25 cellular contexts compared by ENCODE assay signal in genomic region chr9:86828631-86829030, GRCh38.
"Had no signal": no experiment of that assay in that cellular context is flagged by ENCODE, and none has a peak within 500 bp of the region (broad histone marks: within the 10 kb centered on the region; RNA-seq: fewer than 3 reads in every experiment).

No MANE protein-coding gene starts in this region.

- H3K79me2 ChIP-seq: parathyroid adenoma had no signal

- H3K4me1 Mint-ChIP-seq: naive B cell; stimulated activated effector memory CD8-positive, alpha-beta T cell treated with anti-CD3 and anti-CD28 coated beads, Interleukin-12 subunit alpha, Interleukin-12 subunit beta, amount 100 ng/mL, for 72 hours; stimulated activated naive CD8-positive, alpha-beta T cell treated with anti-CD3 and anti-CD28 coated beads, Interleukin-15, amount 100 ng/mL, for 72 hours had no signal

- DNase-seq: effector memory CD8-positive, alpha-beta T cell; esophagus squamous epithelium; foreskin fibroblast; glutamatergic neuron; left cardiac atrium; left ventricle myocardium inferior; lower lobe of right lung; naive B cell; occipital lobe; psoas muscle; retina; right lobe of liver; stimulated activated CD4-positive, alpha-beta T cell treated with anti-CD3 and anti-CD28 coated beads, Interleukin-4, amount 100 ng/mL, for 1 hour; stimulated activated CD8-positive, alpha-beta memory T cell treated with anti-CD3 and anti-CD28 coated beads, Interleukin-4, amount 100 ng/mL, for 48 hours; stimulated activated naive CD8-positive, alpha-beta T cell treated with anti-CD3 and anti-CD28 coated beads, Interleukin-15, amount 100 ng/mL, for 72 hours; testis had no signal

- H3K27ac ChIP-seq: epithelial cell of prostate, esophagus squamous epithelium, gastroesophageal sphincter, left ventricle myocardium inferior, lower lobe of right lung, parathyroid adenoma, psoas muscle, right lobe of liver, testis, tibial nerve had no signal

- H3K4me3 ChIP-seq: esophagus squamous epithelium, gastroesophageal sphincter, left ventricle myocardium inferior, lower lobe of right lung, psoas muscle, right lobe of liver, testis, tibial nerve had no signal

- ATAC-seq: effector memory CD8-positive, alpha-beta T cell; psoas muscle; right lobe of liver; stimulated activated effector memory CD8-positive, alpha-beta T cell treated with anti-CD3 and anti-CD28 coated beads, Interleukin-12 subunit alpha, Interleukin-12 subunit beta, amount 100 ng/mL, for 72 hours; stimulated activated naive CD8-positive, alpha-beta T cell treated with anti-CD3 and anti-CD28 coated beads, Interleukin-15, amount 100 ng/mL, for 72 hours had no signal

- H3K9me3 ChIP-seq: esophagus squamous epithelium, gastroesophageal sphincter, lower lobe of right lung, psoas muscle, right lobe of liver, testis, tibial nerve had no signal

- H2AFZ ChIP-seq: parathyroid adenoma had no signal

- H3K9ac ChIP-seq: parathyroid adenoma had no signal

- H3K27me3 ChIP-seq: esophagus squamous epithelium, gastroesophageal sphincter, right lobe of liver, testis, tibial nerve had no signal

- H3K9me3 Mint-ChIP-seq: effector memory CD8-positive, alpha-beta T cell; stimulated activated effector memory CD8-positive, alpha-beta T cell treated with anti-CD3 and anti-CD28 coated beads, Interleukin-12 subunit alpha, Interleukin-12 subunit beta, amount 100 ng/mL, for 72 hours had no signal

- H3K27ac Mint-ChIP-seq: dendritic cell treated with granulocyte-macrophage colony-stimulating factor and Interleukin-4, amounts not matched to agents 40 ng/mL and 50 ng/mL, for 4 days; effector memory CD8-positive, alpha-beta T cell; naive B cell; nephron; stimulated activated effector memory CD8-positive, alpha-beta T cell treated with anti-CD3 and anti-CD28 coated beads, Interleukin-12 subunit alpha, Interleukin-12 subunit beta, amount 100 ng/mL, for 72 hours had no signal

- H3K4me1 ChIP-seq: esophagus squamous epithelium, gastroesophageal sphincter, left ventricle myocardium inferior, parathyroid adenoma, psoas muscle, right lobe of liver, testis, tibial nerve had no signal

- H3K36me3 ChIP-seq: esophagus squamous epithelium, gastroesophageal sphincter, left ventricle myocardium inferior, lower lobe of right lung, right lobe of liver, tibial nerve had no signal

- FAIRE-seq: colon, keratinocyte had no signal

- H3K36me3 Mint-ChIP-seq: naive B cell; stimulated activated effector memory CD8-positive, alpha-beta T cell treated with anti-CD3 and anti-CD28 coated beads, Interleukin-12 subunit alpha, Interleukin-12 subunit beta, amount 100 ng/mL, for 72 hours had no signal

- H3K4me3 Mint-ChIP-seq: dendritic cell treated with granulocyte-macrophage colony-stimulating factor and Interleukin-4, amounts not matched to agents 40 ng/mL and 50 ng/mL, for 4 days; effector memory CD8-positive, alpha-beta T cell; naive B cell; nephron; stimulated activated effector memory CD8-positive, alpha-beta T cell treated with anti-CD3 and anti-CD28 coated beads, Interleukin-12 subunit alpha, Interleukin-12 subunit beta, amount 100 ng/mL, for 72 hours; stimulated activated naive CD8-positive, alpha-beta T cell treated with anti-CD3 and anti-CD28 coated beads, Interleukin-15, amount 100 ng/mL, for 72 hours had no signal
